ENCODE assay signal across 22 cellular contexts in the genomic region with DNA sequence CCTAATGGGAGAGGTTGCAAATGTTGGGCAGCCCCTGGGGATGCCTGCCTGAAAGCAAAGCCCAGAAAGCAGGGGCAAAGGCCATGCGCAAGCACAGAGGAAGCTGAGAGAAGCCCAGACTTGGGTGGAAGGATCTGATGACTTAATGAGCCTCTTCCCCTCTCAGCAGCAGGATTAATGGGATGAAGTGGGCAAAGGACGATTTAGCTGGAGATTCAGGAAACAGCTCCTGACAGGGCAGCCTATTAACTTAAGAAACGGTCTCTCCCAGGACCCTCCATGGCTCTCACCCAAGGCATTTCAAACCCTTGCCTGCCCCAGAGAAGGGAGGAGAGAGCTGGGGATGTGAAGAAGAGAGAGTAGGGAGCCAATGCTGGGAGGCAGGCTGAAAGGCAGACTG.
DNase-seq lines count a peak whose midpoint lies in the region; ATAC-seq, FAIRE-seq and TF ChIP-seq lines count a peak whose summit lies in the region.
"Had no signal": no experiment of that assay in that cellular context is flagged by ENCODE, and none has a peak within 500 bp of the region (broad histone marks: within the 10 kb centered on the region; RNA-seq: fewer than 3 reads in every experiment).

No MANE protein-coding gene starts in this region.

- H3K27ac Mint-ChIP-seq in activated CD4-positive, alpha-beta T cell treated with anti-CD3 and anti-CD28 coated beads, Interleukin-2, amount 10 ng/mL, durations not matched to agents 24 days and 14 days: no peak overlapping the region
- no peak overlapping the region for H3K27ac Mint-ChIP-seq in stimulated activated memory B cell treated with anti-CD40 and anti-IgM and Interleukin-4, amounts not matched to agents 10 μg/mL and 1 μg/mL and 100 μg/mL, for 72 hours
- H3K27ac Mint-ChIP-seq: H9, T-cell had no signal

- H2AFZ ChIP-seq in PC-3 (ENCODE audit: low read length): no peak overlapping the region
- H2AFZ ChIP-seq in keratinocyte (ENCODE audit: control insufficient read depth, low read length): no peak overlapping the region

- no peaks in the 10 kb centered on the region for H3K4me1 Mint-ChIP-seq in activated CD4-positive, alpha-beta T cell treated with anti-CD3 and anti-CD28 coated beads, Interleukin-2, amount 10 ng/mL, durations not matched to agents 24 days and 14 days
- H3K4me1 Mint-ChIP-seq in stimulated activated memory B cell treated with anti-CD40 and anti-IgM and Interleukin-4, amounts not matched to agents 10 μg/mL and 1 μg/mL and 100 μg/mL, for 72 hours: no peaks in the 10 kb centered on the region

- dilution Hi-C loops in keratinocyte (cut with MboI; ENCODE audit: extremely low pct_ligation_motif_present, low sequenced_read_pairs): no loop called here

- no peaks in the 10 kb centered on the region for H3K9me1 ChIP-seq in keratinocyte (ENCODE audit: control insufficient read depth, extremely low read depth, insufficient read depth, low read length)

- no peaks in the 10 kb centered on the region for H3K36me3 ChIP-seq in BLaER1 treated with 17β-estradiol and CSF1 and Interleukin-3, amounts not matched to agents 10 nM and 100 nM
- no peaks in the 10 kb centered on the region for H3K36me3 ChIP-seq in PC-3 (ENCODE audit: low read depth, low read length)
- no peaks in the 10 kb centered on the region for H3K36me3 ChIP-seq in keratinocyte (ENCODE audit: control insufficient read depth in 2 of 2, extremely low read depth in 1 of 2, insufficient read depth in 2 of 2, low read length in 2 of 2)
- H3K36me3 ChIP-seq: colonic mucosa, prostate gland had no signal

- no peaks in the 10 kb centered on the region for H3K9me2 ChIP-seq in PC-3 (replicated peaks; ENCODE audit: low read length)

- ATAC-seq in PC-3 (no peak), GM19463 (IDR thresholded peaks at IDR 0.05; ENCODE audit: unreplicated experiment) (no peak)
- ATAC-seq in stimulated activated memory B cell treated with anti-CD40 and anti-IgM and Interleukin-4, amounts not matched to agents 10 μg/mL and 1 μg/mL and 100 μg/mL, for 72 hours: no peak
- ATAC-seq: body of pancreas; stimulated activated naive CD8-positive, alpha-beta T cell treated with anti-CD3 and anti-CD28 coated beads, Interleukin-15, Interleukin-2, amounts not matched to agents 100 U/mL and 50 U/mL, for 24 hours; T-cell had no signal

- peak overlapping the region in 1 of 11 experiments; percentile 5; a peak in 1 of 22 replicates for H3K27ac ChIP-seq in BLaER1 treated with 17β-estradiol and CSF1 and Interleukin-3, amounts not matched to agents 10 nM and 100 nM
- H3K27ac ChIP-seq in PC-3 (ENCODE audit: low read length): no peak overlapping the region
- peak overlapping the region; percentile 34 for H3K27ac ChIP-seq in keratinocyte (ENCODE audit: control insufficient read depth, insufficient read depth, low read length)
- H3K27ac ChIP-seq: body of pancreas, colonic mucosa, KMS-11, prostate gland had no signal

- CTCF ChIA-PET in PC-3 (lab: Charles Lee): no interaction called here

- intact Hi-C loops in PC-3 (cut with micrococcal nuclease): loop anchor here (2.0 kb wide), 1 partner anchor 65 kb away; no protein-coding TSS in a partner anchor
- intact Hi-C loops in posterior vena cava (cut with DNase I): no loop called here
- intact Hi-C loops in activated CD4-positive, alpha-beta T cell treated with anti-CD3 and anti-CD28 coated beads, Interleukin-2, amount 10 ng/mL, durations not matched to agents 24 days and 14 days (cut with micrococcal nuclease): no loop called here

- no peaks in the 10 kb centered on the region for H3K79me2 ChIP-seq in PC-3 (ENCODE audit: low read length)
- H3K79me2 ChIP-seq in keratinocyte (ENCODE audit: control insufficient read depth, insufficient read depth, low read length): no peaks in the 10 kb centered on the region

- H3K9ac ChIP-seq in BLaER1 treated with 17β-estradiol and CSF1 and Interleukin-3, amounts not matched to agents 10 nM and 100 nM: no peak overlapping the region
- no peak overlapping the region for H3K9ac ChIP-seq in PC-3 (ENCODE audit: low read length)
- no peak overlapping the region for H3K9ac ChIP-seq in keratinocyte (ENCODE audit: control insufficient read depth, extremely low read depth, insufficient read depth, low read length)
- H3K9ac ChIP-seq: KMS-11 had no signal

- no peaks in the 10 kb centered on the region for H3K9me3 ChIP-seq in BLaER1 treated with 17β-estradiol and CSF1 and Interleukin-3, amounts not matched to agents 10 nM and 100 nM (replicated peaks in 1 of 11)
- H3K9me3 ChIP-seq in PC-3 (ENCODE audit: low read length) (no peaks in the 10 kb centered on the region), keratinocyte (ENCODE audit: control insufficient read depth, low read depth, low read length) (no peaks in the 10 kb centered on the region)
- H3K9me3 ChIP-seq: body of pancreas, colonic mucosa, prostate gland had no signal

- no peaks in the 10 kb centered on the region for H3K36me3 Mint-ChIP-seq in activated CD4-positive, alpha-beta T cell treated with anti-CD3 and anti-CD28 coated beads, Interleukin-2, amount 10 ng/mL, durations not matched to agents 24 days and 14 days (ENCODE audit: low read depth)
- no peaks in the 10 kb centered on the region for H3K36me3 Mint-ChIP-seq in stimulated activated memory B cell treated with anti-CD40 and anti-IgM and Interleukin-4, amounts not matched to agents 10 μg/mL and 1 μg/mL and 100 μg/mL, for 72 hours
- H3K36me3 Mint-ChIP-seq: T-cell had no signal

- no peak for FAIRE-seq in keratinocyte (lab: Jason Lieb, UNC)
- FAIRE-seq: GM12892 had no signal

- H3K4me3 Mint-ChIP-seq in activated CD4-positive, alpha-beta T cell treated with anti-CD3 and anti-CD28 coated beads, Interleukin-2, amount 10 ng/mL, durations not matched to agents 24 days and 14 days: no peak overlapping the region
- no peak overlapping the region for H3K4me3 Mint-ChIP-seq in stimulated activated memory B cell treated with anti-CD40 and anti-IgM and Interleukin-4, amounts not matched to agents 10 μg/mL and 1 μg/mL and 100 μg/mL, for 72 hours
- H3K4me3 Mint-ChIP-seq: H9, T-cell had no signal

- no TSS peak for BruUV-seq in PC-3 (replicated peaks; lab: Mats Ljungman, UMichigan)

- DNase-seq in PC-3 (no peak), keratinocyte (ENCODE audit: low read depth, low spot score) (no peak), posterior vena cava (ENCODE audit: low spot score) (peak; percentile 43), NCI-H1694 treated with DMSO at 0.1 percent for 48 hours (lab: John Stamatoyannopoulos, UW) (no peak)
- DNase-seq in activated CD4-positive, alpha-beta T cell treated with anti-CD3 and anti-CD28 coated beads, Interleukin-2, amount 10 ng/mL, durations not matched to agents 24 days and 14 days: no peak
- DNase-seq: activated CD4-positive, alpha-beta T cell treated with anti-CD3 and anti-CD28 coated beads for 48 hours; activated effector memory CD4-positive, alpha-beta T cell treated with Interleukin-2 at 50 U/mL for 16 hours; colonic mucosa; DND-41; H9; NCI-H2029; NCI-H510A treated with DMSO at 0.1 percent for 48 hours; SHP77 treated with DMSO at 0.1 percent for 48 hours; stimulated activated naive CD8-positive, alpha-beta T cell treated with anti-CD3 and anti-CD28 coated beads, Interleukin-15, Interleukin-2, amounts not matched to agents 100 U/mL and 50 U/mL, for 24 hours; T-cell had no signal

- TF ChIP-seq CTCF in PC-3 (conservative IDR thresholded peaks at IDR 0.05; ENCODE audit: low read depth, low read length) (no peak), keratinocyte (optimal IDR thresholded peaks at IDR 0.05 in 1 of 3, IDR thresholded peaks at IDR 0.05 in 1 of 3, conservative IDR thresholded peaks at IDR 0.05 in 1 of 3; ENCODE audit: extremely low read depth in 1 of 3, insufficient read depth in 2 of 3, low read length in 3 of 3) (no peak)

- H3K4me1 ChIP-seq in BLaER1 treated with 17β-estradiol and CSF1 and Interleukin-3, amounts not matched to agents 10 nM and 100 nM: peaks cover 38 to 87% (median 63%) of the 10 kb centered on the region in 10 experiments
- H3K4me1 ChIP-seq in PC-3 (ENCODE audit: insufficient read depth, low read length): peaks cover 28% of the 10 kb centered on the region
- peaks cover 18% of the 10 kb centered on the region for H3K4me1 ChIP-seq in keratinocyte (ENCODE audit: control insufficient read depth, extremely low read depth, insufficient read depth, low read length)
- H3K4me1 ChIP-seq: body of pancreas, colonic mucosa, prostate gland had no signal

- H3K27me3 Mint-ChIP-seq in activated CD4-positive, alpha-beta T cell treated with anti-CD3 and anti-CD28 coated beads, Interleukin-2, amount 10 ng/mL, durations not matched to agents 24 days and 14 days: no peaks in the 10 kb centered on the region
- H3K27me3 Mint-ChIP-seq in stimulated activated memory B cell treated with anti-CD40 and anti-IgM and Interleukin-4, amounts not matched to agents 10 μg/mL and 1 μg/mL and 100 μg/mL, for 72 hours: peaks cover 11% of the 10 kb centered on the region

- peaks cover 0 to 8% (median 0%) of the 10 kb centered on the region in 11 experiments; a peak in 2 of 22 replicates for H4K20me1 ChIP-seq in BLaER1 treated with 17β-estradiol and CSF1 and Interleukin-3, amounts not matched to agents 10 nM and 100 nM
- H4K20me1 ChIP-seq in PC-3 (ENCODE audit: low read length) (no peaks in the 10 kb centered on the region), keratinocyte (ENCODE audit: control insufficient read depth, extremely low read depth, insufficient read depth, low read length) (no peaks in the 10 kb centered on the region)

- H3F3A ChIP-seq in PC-3 (ENCODE audit: low read length, unreplicated experiment): no peaks in the 10 kb centered on the region

- no peaks in the 10 kb centered on the region for H3K9me3 Mint-ChIP-seq in activated CD4-positive, alpha-beta T cell treated with anti-CD3 and anti-CD28 coated beads, Interleukin-2, amount 10 ng/mL, durations not matched to agents 24 days and 14 days
- H3K9me3 Mint-ChIP-seq in stimulated activated memory B cell treated with anti-CD40 and anti-IgM and Interleukin-4, amounts not matched to agents 10 μg/mL and 1 μg/mL and 100 μg/mL, for 72 hours: no peaks in the 10 kb centered on the region
- H3K9me3 Mint-ChIP-seq: T-cell had no signal

- H3K4me2 ChIP-seq in BLaER1 treated with 17β-estradiol and CSF1 and Interleukin-3, amounts not matched to agents 10 nM and 100 nM: peak overlapping the region; percentile 5 to 82 (median 48)
- H3K4me2 ChIP-seq in PC-3 (ENCODE audit: low read length) (0 out of 2 replicates have a peak overlapping the region, but pooled peaks have one; percentile 27), keratinocyte (ENCODE audit: control insufficient read depth, extremely low read depth, insufficient read depth, low read depth, low read length) (no peak overlapping the region)
- H3K4me2 ChIP-seq: KMS-11 had no signal

- POLR2A ChIA-PET in PC-3 (lab: Charles Lee; ENCODE audit: unreplicated experiment): no interaction called here

- H3K4me3 ChIP-seq in BLaER1 treated with 17β-estradiol and CSF1 and Interleukin-3, amounts not matched to agents 10 nM and 100 nM: no peak overlapping the region
- H3K4me3 ChIP-seq in PC-3 (ENCODE audit: low read length): no peak overlapping the region
- H3K4me3 ChIP-seq in keratinocyte (ENCODE audit: control insufficient read depth in 2 of 3, extremely low read depth in 1 of 3, insufficient read depth in 2 of 3, low read depth in 1 of 3, low read length in 3 of 3): no peak overlapping the region
- H3K4me3 ChIP-seq: body of pancreas, colonic mucosa, prostate gland had no signal

- peaks cover 52 to 95% (median 72%) of the 10 kb centered on the region in 11 experiments for H3K27me3 ChIP-seq in BLaER1 treated with 17β-estradiol and CSF1 and Interleukin-3, amounts not matched to agents 10 nM and 100 nM
- H3K27me3 ChIP-seq in PC-3 (ENCODE audit: low read length) (no peaks in the 10 kb centered on the region), keratinocyte (ENCODE audit: control insufficient read depth, extremely low read depth, insufficient read depth, low read length) (no peaks in the 10 kb centered on the region)
- H3K27me3 ChIP-seq: body of pancreas, colonic mucosa had no signal
